In genomic region chr14:77102154-77102553, GRCh38 we compare ENCODE assay signal across 22 cellular contexts. TPM values are rescaled to one million over a fixed set of nuclear protein-coding genes. Genes with fewer than 3 reads are reported as not detected.
A peak's percentile ranks its signal among the peaks of the same experiment; 100 is the strongest.
DNase-seq lines count a peak whose midpoint lies in the region; ATAC-seq and TF ChIP-seq lines count a peak whose summit lies in the region.
"Had no signal": no experiment of that assay in that cellular context is flagged by ENCODE, and none has a peak within 500 bp of the region (broad histone marks: within the 10 kb centered on the region; RNA-seq: fewer than 3 reads in every experiment).

No MANE protein-coding gene starts in this region.

- H3K4me2 ChIP-seq in DOHH2 (ENCODE audit: low read length), result peak overlapping the region; percentile 98

- H3F3A ChIP-seq in DOHH2 (ENCODE audit: control insufficient read depth, insufficient read depth), result no peaks in the 10 kb centered on the region; the same call in none of the 2 replicates

- H3K9me2 ChIP-seq in DOHH2 (replicated peaks; ENCODE audit: control insufficient read depth, low read length), result no peaks in the 10 kb centered on the region

- H4K20me1 ChIP-seq in DOHH2 (ENCODE audit: control insufficient read depth, insufficient read depth, low read depth, low read length), result no peaks in the 10 kb centered on the region; the same call in 1 of the 2 replicates

- ATAC-seq in left colon (peak; percentile 30), right lobe of liver (no peak), HG03025 (IDR thresholded peaks at IDR 0.05; ENCODE audit: low FRiP score, unreplicated experiment) (no peak)
- ATAC-seq: activated CD8-positive, alpha-beta memory T cell treated with anti-CD3 and anti-CD28 coated beads, Interleukin-2, amount 10 ng/mL, durations not matched to agents 7 days and 5 days; left lung had no signal

- no peaks in the 10 kb centered on the region for H3K9me3 ChIP-seq in DOHH2 (ENCODE audit: control insufficient read depth, insufficient read depth, low read length)
- no peaks in the 10 kb centered on the region for H3K9me3 ChIP-seq in spleen
- H3K9me3 ChIP-seq in right lobe of liver, result no peaks in the 10 kb centered on the region
- H3K9me3 ChIP-seq: left lung, Peyer's patch had no signal

- H3K27ac ChIP-seq in DOHH2 (ENCODE audit: low read depth, low read length) (peak overlapping the region; percentile 88; the same call in 1 of the 2 replicates), cingulate gyrus (ENCODE audit: low read depth, low read length) (peak overlapping the region; percentile 98), spleen (peak overlapping the region in 5 of 8 donors; percentile 1 to 62 (median 37)), right lobe of liver (no peak overlapping the region)
- H3K27ac ChIP-seq: left lung had no signal

- H3K79me2 ChIP-seq in DOHH2 (ENCODE audit: control insufficient read depth, low read length), result peaks cover 79% of the 10 kb centered on the region

- H3K36me3 ChIP-seq in DOHH2 (ENCODE audit: control insufficient read depth, low read length) (peaks cover 60% of the 10 kb centered on the region), spleen (peaks cover 0 to 30% (median 9%) of the 10 kb centered on the region in 6 donors), right lobe of liver (peaks cover 0 to 15% (median 6%) of the 10 kb centered on the region in 4 donors)

- WGBS in spleen, 5 donors, result 42 to 73% (median 65%) methylated on average over 4 of the region's 4 CpGs
- WGBS in right lobe of liver (ENCODE audit: insufficient coverage, low coverage, low lambda C conversion rate, missing lambda C conversion rate), result 73% methylated on average over 3 of the region's 4 CpGs

- H3K4me3 ChIP-seq in DOHH2 (ENCODE audit: low read length), result peak overlapping the region; percentile 69
- H3K4me3 ChIP-seq in spleen, result no peak overlapping the region
- H3K4me3 ChIP-seq in right lobe of liver, result no peak overlapping the region
- H3K4me3 ChIP-seq: left lung, Peyer's patch had no signal

- H3K4me1 ChIP-seq in DOHH2 (ENCODE audit: control insufficient read depth, low read length) (peaks cover 57% of the 10 kb centered on the region), spleen (peaks cover 16 to 79% (median 37%) of the 10 kb centered on the region in 6 donors), right lobe of liver (peaks cover 0 to 13% (median 2%) of the 10 kb centered on the region in 4 donors)

- intact Hi-C loops in left colon (cut with DNase I, micrococcal nuclease) (no loop called here), spleen (cut with DNase I; ENCODE audit: low total_unique reads) (no loop called here), right lobe of liver (cut with DNase I) (no loop called here)

- H3K27me3 ChIP-seq in DOHH2 (ENCODE audit: control insufficient read depth, low read length), result no peaks in the 10 kb centered on the region
- no peaks in the 10 kb centered on the region for H3K27me3 ChIP-seq in spleen (replicated peaks in 1 of 7)
- H3K27me3 ChIP-seq in right lobe of liver, result no peaks in the 10 kb centered on the region
- H3K27me3 ChIP-seq: left lung, Peyer's patch had no signal

- TF ChIP-seq CTCF in DOHH2 (IDR thresholded peaks at IDR 0.05; ENCODE audit: low read depth, low read length, poor library complexity, severe bottlenecking) (no peak), spleen (IDR thresholded peaks at IDR 0.05 in 8 of 11, conservative IDR thresholded peaks at IDR 0.05 in 3 of 11) (no peak), right lobe of liver (IDR thresholded peaks at IDR 0.05) (no peak)

- no peak for DNase-seq in left colon
- DNase-seq in spleen, result no peak
- DNase-seq in right lobe of liver, result no peak
- DNase-seq in COR-L47 (lab: John Stamatoyannopoulos, UW), result no peak
- DNase-seq in NCI-H1105 (lab: John Stamatoyannopoulos, UW), result no peak
- DNase-seq: activated CD4-positive, alpha-beta T cell treated with anti-CD3 and anti-CD28 coated beads for 48 hours; activated CD8-positive, alpha-beta memory T cell treated with anti-CD3 and anti-CD28 coated beads, Interleukin-2, amount 10 ng/mL, durations not matched to agents 7 days and 5 days; activated naive CD8-positive, alpha-beta T cell treated with anti-CD3 and anti-CD28 coated beads for 36 hours; CD4-positive, alpha-beta T cell; DMS 273 treated with DMSO at 0.1 percent for 48 hours; H7; left lung; NCI-H1436; NCI-H510A treated with DMSO at 0.1 percent for 48 hours; stimulated activated CD4-positive, alpha-beta T cell treated with anti-CD3 and anti-CD28 coated beads, Interleukin-15, amount 100 ng/mL, for 24 hours; T-helper 2 cell had no signal

- TF ChIP-seq POLR2A in spleen (IDR thresholded peaks at IDR 0.05), result no peak
- TF ChIP-seq POLR2A in right lobe of liver (IDR thresholded peaks at IDR 0.05), result no peak

RNA-seq across cellular contexts. Expression of gene CIPC, which starts 4.1 kb away (rescaled TPM):
- total RNA-seq in left colon, result 10 to 100 TPM; 50.4 to 52.0 TPM
- total RNA-seq in spleen, result 10 to 100 TPM; 14.9 to 33.8 (median 24.7) TPM
- 1 to 10 TPM; 4.2 to 9.6 (median 5.1) TPM for polyA plus RNA-seq in spleen
- 10 to 100 TPM; 10.4 to 18.7 (median 12.7) TPM for total RNA-seq in right lobe of liver

RNA-seq across cellular contexts. Expression of gene ZDHHC22, which starts 39.4 kb away (rescaled TPM):
- total RNA-seq in left colon (not detected), spleen (not detected), right lobe of liver (not detected)
- under 1 TPM in 1 of 3 donors, not detected in 2; 0.02 TPM for polyA plus RNA-seq in spleen
- total RNA-seq: activated CD8-positive, alpha-beta memory T cell treated with anti-CD3 and anti-CD28 coated beads, Interleukin-2, amount 10 ng/mL, durations not matched to agents 7 days and 5 days; activated naive CD8-positive, alpha-beta T cell treated with anti-CD3 and anti-CD28 coated beads for 36 hours; CD4-positive, alpha-beta T cell; fibroblast of lung; left lung; renal cortical epithelial cell had no signal
- polyA plus RNA-seq: fibroblast of lung had no signal

Comparison
In these comparisons a context has a peak if more than half of its experiments do, and no peak if none do; other contexts are left out.
1. H3K27ac ChIP-seq: peak in DOHH2 (single experiment), cingulate gyrus (single experiment) and spleen (5 of 8); none in right lobe of liver (0 of 3).